8 cellular contexts compared by ENCODE assay signal in genomic region chr9:72856985-72857631, GRCh38.
DNase-seq lines count a peak whose midpoint lies in the region; ATAC-seq and TF ChIP-seq lines count a peak whose summit lies in the region.

No MANE protein-coding gene starts in this region.

- TF ChIP-seq CTCF in AG04449 (IDR thresholded peaks at IDR 0.05; ENCODE audit: insufficient read depth, low read length, missing control alignments) (peak; percentile 46), GM12872 (IDR thresholded peaks at IDR 0.05; ENCODE audit: insufficient read depth, low read depth, low read length) (peak; percentile 58)

- CTCF ChIA-PET in AG04449 (lab: Yijun Ruan, JAX) = interaction anchor here (0.6 to 7.0 kb wide), 45 partner anchors 9 to 1792 kb away, joined by 3 to 94 read pairs (median 4); no protein-coding TSS in a partner anchor

- ATAC-seq in HG02870 (IDR thresholded peaks at IDR 0.05; ENCODE audit: unreplicated experiment) (no peak), HG03045 (IDR thresholded peaks at IDR 0.05; ENCODE audit: unreplicated experiment) (no peak)

- POLR2A ChIA-PET in AG04449 (lab: Yijun Ruan, JAX) = no interaction called here

- H3K4me3 ChIP-seq in AG04449 (ENCODE audit: low read depth, low read length) = no peak overlapping the region

- peak; percentile 29 for DNase-seq in AG04449 (ENCODE audit: low read depth, low spot score)
- peak; percentile 61 for DNase-seq in LoVo (ENCODE audit: low spot score)
- peak; percentile 75 for DNase-seq in astrocyte of the hippocampus (ENCODE audit: low read depth, low spot score)
- DNase-seq in iPS-NIHi11 (ENCODE audit: low spot score) = peak; percentile 49
- peak; percentile 90 for DNase-seq in superior temporal gyrus (ENCODE audit: extremely low spot score)

Comparison
In these comparisons a context has a peak if more than half of its experiments do, and no peak if none do; other contexts are left out.
1. DNase-seq: peak in every context shown above with its lines; median percentile 90 in superior temporal gyrus; 75 in astrocyte of the hippocampus; 61 in LoVo; 49 in iPS-NIHi11; 29 in AG04449.